In genomic region chrX:41923257-41923924, GRCh38 we compare ENCODE assay signal across 8 cellular contexts. TPM values are rescaled to one million over a fixed set of nuclear protein-coding genes. Genes with fewer than 3 reads are reported as not detected.
DNase-seq lines count a peak whose midpoint lies in the region; ATAC-seq and TF ChIP-seq lines count a peak whose summit lies in the region.

A gene with protein sequence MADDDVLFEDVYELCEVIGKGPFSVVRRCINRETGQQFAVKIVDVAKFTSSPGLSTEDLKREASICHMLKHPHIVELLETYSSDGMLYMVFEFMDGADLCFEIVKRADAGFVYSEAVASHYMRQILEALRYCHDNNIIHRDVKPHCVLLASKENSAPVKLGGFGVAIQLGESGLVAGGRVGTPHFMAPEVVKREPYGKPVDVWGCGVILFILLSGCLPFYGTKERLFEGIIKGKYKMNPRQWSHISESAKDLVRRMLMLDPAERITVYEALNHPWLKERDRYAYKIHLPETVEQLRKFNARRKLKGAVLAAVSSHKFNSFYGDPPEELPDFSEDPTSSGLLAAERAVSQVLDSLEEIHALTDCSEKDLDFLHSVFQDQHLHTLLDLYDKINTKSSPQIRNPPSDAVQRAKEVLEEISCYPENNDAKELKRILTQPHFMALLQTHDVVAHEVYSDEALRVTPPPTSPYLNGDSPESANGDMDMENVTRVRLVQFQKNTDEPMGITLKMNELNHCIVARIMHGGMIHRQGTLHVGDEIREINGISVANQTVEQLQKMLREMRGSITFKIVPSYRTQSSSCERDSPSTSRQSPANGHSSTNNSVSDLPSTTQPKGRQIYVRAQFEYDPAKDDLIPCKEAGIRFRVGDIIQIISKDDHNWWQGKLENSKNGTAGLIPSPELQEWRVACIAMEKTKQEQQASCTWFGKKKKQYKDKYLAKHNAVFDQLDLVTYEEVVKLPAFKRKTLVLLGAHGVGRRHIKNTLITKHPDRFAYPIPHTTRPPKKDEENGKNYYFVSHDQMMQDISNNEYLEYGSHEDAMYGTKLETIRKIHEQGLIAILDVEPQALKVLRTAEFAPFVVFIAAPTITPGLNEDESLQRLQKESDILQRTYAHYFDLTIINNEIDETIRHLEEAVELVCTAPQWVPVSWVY (minus strand): TSS chrX:41923554. CDS start chrX:41922988, 566 bp downstream.

- WGBS in prostate gland, result no CpG with 5 or more reads among the region's 108 CpGs

- H3K4me1 Mint-ChIP-seq in T-helper 1 cell treated with Interleukin-12 subunit alpha and Interleukin-12 subunit beta and Interleukin-4 antibody, amounts not matched to agents 30 μg/mL and 1 μg/mL, for 36 hours (ENCODE audit: low read depth), result peaks cover 21% of the 10 kb centered on the region

- H3K27me3 ChIP-seq in left ventricle myocardium inferior (ENCODE audit: low read depth) (no peaks in the 10 kb centered on the region), prostate gland (replicated peaks; ENCODE audit: insufficient read depth) (no peaks in the 10 kb centered on the region), upper lobe of right lung (no peaks in the 10 kb centered on the region)

- H3K27ac Mint-ChIP-seq in T-helper 1 cell treated with Interleukin-12 subunit alpha and Interleukin-12 subunit beta and Interleukin-4 antibody, amounts not matched to agents 30 μg/mL and 1 μg/mL, for 36 hours, result peak within 1 kb of the TSS; percentile 94

- DNase-seq in NCI-H187 (lab: John Stamatoyannopoulos, UW) (peak; percentile 28 to 83), amygdala (lab: John Stamatoyannopoulos, UW) (peak; percentile 15 to 92 (median 82)), left ventricle myocardium inferior (peak; percentile 92), prostate gland (ENCODE audit: low spot score) (peak; percentile 86), upper lobe of right lung (peak; percentile 96)

- TF ChIP-seq CTCF in left ventricle myocardium inferior (IDR thresholded peaks at IDR 0.05; ENCODE audit: borderline replicate concordance) (peak; percentile 20), prostate gland (IDR thresholded peaks at IDR 0.05) (peak in 2 of 4 experiments; percentile 7 to 28), upper lobe of right lung (IDR thresholded peaks at IDR 0.05) (no peak)

- no peaks in the 10 kb centered on the region for H3K9me3 ChIP-seq in left ventricle myocardium inferior (replicated peaks)
- no peaks in the 10 kb centered on the region for H3K9me3 ChIP-seq in prostate gland
- no peaks in the 10 kb centered on the region for H3K9me3 ChIP-seq in upper lobe of right lung

- peak within 1 kb of the TSS; percentile 93 for H3K4me3 Mint-ChIP-seq in T-helper 1 cell treated with Interleukin-12 subunit alpha and Interleukin-12 subunit beta and Interleukin-4 antibody, amounts not matched to agents 30 μg/mL and 1 μg/mL, for 36 hours

- ATAC-seq in GM18499 (IDR thresholded peaks at IDR 0.05; ENCODE audit: insufficient read depth, unreplicated experiment) (peak; percentile 56), HG02943 (IDR thresholded peaks at IDR 0.05; ENCODE audit: low read depth, unreplicated experiment) (peak; percentile 79), upper lobe of right lung (peak; percentile 99)

- H3K4me1 ChIP-seq in left ventricle myocardium inferior, result peaks cover 5% of the 10 kb centered on the region
- no peaks in the 10 kb centered on the region for H3K4me1 ChIP-seq in prostate gland (replicated peaks)
- H3K4me1 ChIP-seq in upper lobe of right lung, result peaks cover 3% of the 10 kb centered on the region

- no peaks in the 10 kb centered on the region for H3K27me3 Mint-ChIP-seq in T-helper 1 cell treated with Interleukin-12 subunit alpha and Interleukin-12 subunit beta and Interleukin-4 antibody, amounts not matched to agents 30 μg/mL and 1 μg/mL, for 36 hours (ENCODE audit: low read depth)

- H3K36me3 Mint-ChIP-seq in T-helper 1 cell treated with Interleukin-12 subunit alpha and Interleukin-12 subunit beta and Interleukin-4 antibody, amounts not matched to agents 30 μg/mL and 1 μg/mL, for 36 hours (ENCODE audit: low read depth), result peaks cover 2% of the 10 kb centered on the region

- H3K27ac ChIP-seq in left ventricle myocardium inferior (replicated peaks), result peak within 1 kb of the TSS; percentile 92
- peak within 1 kb of the TSS; percentile 83 to 85 for H3K27ac ChIP-seq in prostate gland
- peak within 1 kb of the TSS; percentile 81 for H3K27ac ChIP-seq in upper lobe of right lung

- TF ChIP-seq POLR2A in prostate gland (IDR thresholded peaks at IDR 0.05), result peak; percentile 87

- no peaks in the 10 kb centered on the region for H3K9me3 Mint-ChIP-seq in T-helper 1 cell treated with Interleukin-12 subunit alpha and Interleukin-12 subunit beta and Interleukin-4 antibody, amounts not matched to agents 30 μg/mL and 1 μg/mL, for 36 hours

- H3K36me3 ChIP-seq in left ventricle myocardium inferior (no peaks in the 10 kb centered on the region), prostate gland (no peaks in the 10 kb centered on the region), upper lobe of right lung (no peaks in the 10 kb centered on the region)

- intact Hi-C loops in left ventricle myocardium inferior (cut with micrococcal nuclease), result no loop called here
- intact Hi-C loops in prostate gland (cut with DNase I), result no loop called here
- intact Hi-C loops in upper lobe of right lung (cut with DNase I), result no loop called here

- H3K4me3 ChIP-seq in left ventricle myocardium inferior (peak within 1 kb of the TSS; percentile 76), prostate gland (peak within 1 kb of the TSS; percentile 45 to 51), upper lobe of right lung (peak within 1 kb of the TSS; percentile 63)

RNA-seq across cellular contexts. Expression of the gene that starts here (rescaled TPM):
- total RNA-seq in left ventricle myocardium inferior, result 13.4 TPM
- 10 to 100 TPM; 19.7 to 20.4 TPM for total RNA-seq in prostate gland
- total RNA-seq in upper lobe of right lung, result 60.4 TPM

Comparison
In these comparisons a context has a peak if more than half of its experiments do, and no peak if none do; other contexts are left out.
1. Peak in every context shown above with its lines: DNase-seq, ATAC-seq, H3K4me3 ChIP-seq and H3K27ac ChIP-seq.